ENCODE assay signal across 23 cellular contexts in genomic region chr22:40805239-40805638, GRCh38. TPM values are rescaled to one million over a fixed set of nuclear protein-coding genes. Genes with fewer than 3 reads are reported as not detected.
A peak's percentile ranks its signal among the peaks of the same experiment; 100 is the strongest.
DNase-seq lines count a peak whose midpoint lies in the region; ATAC-seq and TF ChIP-seq lines count a peak whose summit lies in the region.
"Had no signal": no experiment of that assay in that cellular context is flagged by ENCODE, and none has a peak within 500 bp of the region (broad histone marks: within the 10 kb centered on the region; RNA-seq: fewer than 3 reads in every experiment).

No MANE protein-coding gene starts in this region.

- H2BK120ac ChIP-seq in mesendoderm (ENCODE audit: low read depth, low read length): no peak overlapping the region

- peak overlapping the region; percentile 23 for H3K27ac Mint-ChIP-seq in central memory CD8-positive, alpha-beta T cell (ENCODE audit: low read depth)
- no peak overlapping the region for H3K27ac Mint-ChIP-seq in activated naive CD8-positive, alpha-beta T cell treated with anti-CD3 and anti-CD28 coated beads, Interleukin-2, amount 50 U/mL, for 24 hours
- H3K27ac Mint-ChIP-seq: CD4-positive, alpha-beta T cell had no signal

- H3K9me3 Mint-ChIP-seq in central memory CD8-positive, alpha-beta T cell: no peaks in the 10 kb centered on the region
- no peaks in the 10 kb centered on the region for H3K9me3 Mint-ChIP-seq in activated naive CD8-positive, alpha-beta T cell treated with anti-CD3 and anti-CD28 coated beads, Interleukin-2, amount 50 U/mL, for 24 hours
- H3K9me3 Mint-ChIP-seq: CD4-positive, alpha-beta T cell had no signal

- H3K27ac ChIP-seq in mesendoderm (ENCODE audit: low read depth, low read length) (no peak overlapping the region), smooth muscle cell (ENCODE audit: low read depth) (peak overlapping the region; percentile 32)
- H3K27ac ChIP-seq: BLaER1, SJSA1 had no signal

- ATAC-seq in central memory CD8-positive, alpha-beta T cell (replicated peaks; ENCODE audit: extremely low read depth, poor library complexity, severe bottlenecking): no peak
- ATAC-seq in activated naive CD8-positive, alpha-beta T cell treated with anti-CD3 and anti-CD28 coated beads, Interleukin-2, amount 50 U/mL, for 24 hours: no peak
- ATAC-seq in GM19328 (IDR thresholded peaks at IDR 0.05; ENCODE audit: unreplicated experiment) (no peak), sciatic nerve (no peak)
- ATAC-seq: Right ventricle myocardium inferior had no signal

- peak; percentile 50 for DNase-seq in ELF-1 (ENCODE audit: low read depth, low spot score)
- DNase-seq in central memory CD8-positive, alpha-beta T cell (ENCODE audit: low spot score in 2 of 2): no peak
- peak; percentile 65 for DNase-seq in mesendoderm
- no peak for DNase-seq in smooth muscle cell (lab: John Stamatoyannopoulos, UW; ENCODE audit: unreplicated experiment)
- no peak for DNase-seq in activated naive CD8-positive, alpha-beta T cell treated with anti-CD3 and anti-CD28 coated beads, Interleukin-2, amount 50 U/mL, for 24 hours
- no peak for DNase-seq in sciatic nerve (ENCODE audit: low spot score)
- DNase-seq: CD4-positive, alpha-beta T cell; COR-L47; DMS 273 treated with DMSO at 0.1 percent for 48 hours; DMS79 treated with DMSO at 0.1 percent for 48 hours; KG1; NCI-H1105; NCI-H2029 treated with DMSO at 0.1 percent for 48 hours; NCI-H345; NCI-H524; NCI-H774 had no signal

- H3K9ac ChIP-seq in mesendoderm (ENCODE audit: low read length) (no peak overlapping the region), smooth muscle cell (ENCODE audit: low read depth) (no peak overlapping the region)
- H3K9ac ChIP-seq: BLaER1 had no signal

- H2BK5ac ChIP-seq in mesendoderm (ENCODE audit: low read length): no peak overlapping the region

- no peak overlapping the region for H2AK5ac ChIP-seq in mesendoderm (ENCODE audit: low read length)

- H3K4me3 Mint-ChIP-seq in central memory CD8-positive, alpha-beta T cell: no peak overlapping the region
- no peak overlapping the region for H3K4me3 Mint-ChIP-seq in activated naive CD8-positive, alpha-beta T cell treated with anti-CD3 and anti-CD28 coated beads, Interleukin-2, amount 50 U/mL, for 24 hours
- H3K4me3 Mint-ChIP-seq: CD4-positive, alpha-beta T cell had no signal

- no peak overlapping the region for H3K56ac ChIP-seq in mesendoderm (ENCODE audit: low read length)

- no peaks in the 10 kb centered on the region for H3K9me3 ChIP-seq in smooth muscle cell (replicated peaks; ENCODE audit: low read depth)
- H3K9me3 ChIP-seq: BLaER1, SJSA1 had no signal

- no peak overlapping the region for H3K4me3 ChIP-seq in mesendoderm (ENCODE audit: low read length)
- H3K4me3 ChIP-seq in smooth muscle cell: no peak overlapping the region
- H3K4me3 ChIP-seq: BLaER1, SJSA1 had no signal

- H3K4me2 ChIP-seq in mesendoderm (ENCODE audit: low read length) (no peak overlapping the region), smooth muscle cell (peak overlapping the region; percentile 10)
- H3K4me2 ChIP-seq: BLaER1 had no signal

- H3K79me1 ChIP-seq in mesendoderm (ENCODE audit: low read length): peaks cover 6% of the 10 kb centered on the region

- H3K4ac ChIP-seq in mesendoderm (ENCODE audit: low read depth, low read length): no peak overlapping the region

- H4K5ac ChIP-seq in mesendoderm (ENCODE audit: low read length): no peak overlapping the region

- no peak overlapping the region for H3K18ac ChIP-seq in mesendoderm (ENCODE audit: low read length)

- peaks cover 9% of the 10 kb centered on the region for H3K79me2 ChIP-seq in mesendoderm (ENCODE audit: control insufficient read depth, insufficient read depth, low read length)
- H3K79me2 ChIP-seq in smooth muscle cell (ENCODE audit: low read depth): peaks cover 73% of the 10 kb centered on the region

- TF ChIP-seq CTCF in smooth muscle cell (IDR thresholded peaks at IDR 0.05; ENCODE audit: borderline replicate concordance, insufficient read depth, poor library complexity, severe bottlenecking): no peak

- H3K36me3 ChIP-seq in mesendoderm (ENCODE audit: control insufficient read depth, insufficient read depth, low read length) (no peaks in the 10 kb centered on the region), smooth muscle cell (ENCODE audit: low read depth) (no peaks in the 10 kb centered on the region)

- H3K36me3 Mint-ChIP-seq in central memory CD8-positive, alpha-beta T cell (ENCODE audit: insufficient read depth): peaks cover 3% of the 10 kb centered on the region
- H3K36me3 Mint-ChIP-seq in activated naive CD8-positive, alpha-beta T cell treated with anti-CD3 and anti-CD28 coated beads, Interleukin-2, amount 50 U/mL, for 24 hours (ENCODE audit: low read depth): peaks cover 4% of the 10 kb centered on the region

- no peak overlapping the region for H3K23ac ChIP-seq in mesendoderm (ENCODE audit: low read length)

- no peak overlapping the region for H2BK15ac ChIP-seq in mesendoderm (replicated peaks; ENCODE audit: low read depth)

- no peaks in the 10 kb centered on the region for H3F3A ChIP-seq in smooth muscle cell (ENCODE audit: low read depth)

- H3K4me1 ChIP-seq in mesendoderm (ENCODE audit: control insufficient read depth, low read depth, low read length) (no peaks in the 10 kb centered on the region), smooth muscle cell (ENCODE audit: low read depth) (no peaks in the 10 kb centered on the region)

- H3K4me1 Mint-ChIP-seq in central memory CD8-positive, alpha-beta T cell: peaks cover 7% of the 10 kb centered on the region
- peaks cover 2% of the 10 kb centered on the region for H3K4me1 Mint-ChIP-seq in activated naive CD8-positive, alpha-beta T cell treated with anti-CD3 and anti-CD28 coated beads, Interleukin-2, amount 50 U/mL, for 24 hours

- no peaks in the 10 kb centered on the region for H3K27me3 Mint-ChIP-seq in central memory CD8-positive, alpha-beta T cell
- H3K27me3 Mint-ChIP-seq in activated naive CD8-positive, alpha-beta T cell treated with anti-CD3 and anti-CD28 coated beads, Interleukin-2, amount 50 U/mL, for 24 hours: no peaks in the 10 kb centered on the region
- H3K27me3 Mint-ChIP-seq: CD4-positive, alpha-beta T cell had no signal

- H3K27me3 ChIP-seq in mesendoderm (ENCODE audit: insufficient read depth, low read length, poor library complexity) (no peaks in the 10 kb centered on the region), smooth muscle cell (ENCODE audit: low read depth) (no peaks in the 10 kb centered on the region)
- H3K27me3 ChIP-seq: BLaER1, SJSA1 had no signal

- intact Hi-C loops in sciatic nerve (cut with DNase I): no loop called here

- H4K8ac ChIP-seq in mesendoderm (ENCODE audit: low read depth, low read length): no peak overlapping the region

- peaks cover 10% of the 10 kb centered on the region for H4K20me1 ChIP-seq in smooth muscle cell (ENCODE audit: low read depth)

- WGBS in mesendoderm (ENCODE audit: extremely low coverage, insufficient coverage, low lambda C conversion rate): no CpG with 5 or more reads among the region's 4 CpGs
- WGBS in smooth muscle cell (ENCODE audit: low lambda C conversion rate): 69% methylated on average over 4 of the region's 4 CpGs

- no peak overlapping the region for H2AFZ ChIP-seq in smooth muscle cell (ENCODE audit: low read depth)

RNA-seq across cellular contexts. Expression of gene SLC25A17, which starts 13.9 kb away (rescaled TPM):
- 29.0 TPM for polyA plus RNA-seq in mesendoderm (2013, experiment 1 of 2)
- polyA plus RNA-seq in mesendoderm (2013, experiment 2 of 2): 28.7 TPM
- total RNA-seq in smooth muscle cell (28.9 and 29.1 TPM in 2 replicates), sciatic nerve (19.6 TPM)
- polyA plus RNA-seq in smooth muscle cell: 29.0 and 31.5 TPM in 2 replicates

RNA-seq across cellular contexts. Expression of gene ST13, which starts 51.2 kb away (rescaled TPM):
- polyA plus RNA-seq in mesendoderm (2013, experiment 1 of 2): 270 TPM
- polyA plus RNA-seq in mesendoderm (2013, experiment 2 of 2): 271 TPM
- 118 and 128 TPM in 2 replicates for total RNA-seq in smooth muscle cell
- 129 and 146 TPM in 2 replicates for polyA plus RNA-seq in smooth muscle cell
- 238 TPM for total RNA-seq in sciatic nerve

RNA-seq across cellular contexts. Expression of gene XPNPEP3, which starts 51.7 kb away (rescaled TPM):
- polyA plus RNA-seq in mesendoderm (2013, experiment 1 of 2): 10.1 TPM
- 10.6 TPM for polyA plus RNA-seq in mesendoderm (2013, experiment 2 of 2)
- 9.8 and 12.3 TPM in 2 replicates for total RNA-seq in smooth muscle cell
- 3.9 and 5.3 TPM in 2 replicates for polyA plus RNA-seq in smooth muscle cell
- total RNA-seq in sciatic nerve: 19.2 TPM

RNA-seq across cellular contexts. Expression of gene DNAJB7, which starts 56.7 kb away (rescaled TPM):
- polyA plus RNA-seq in mesendoderm (2013, experiment 1 of 2): not detected
- polyA plus RNA-seq in mesendoderm (2013, experiment 2 of 2): not detected
- total RNA-seq in smooth muscle cell: not detected in 2 replicates
- polyA plus RNA-seq in smooth muscle cell: 0.26 TPM in 1 of 2 replicates, not detected in the other
- total RNA-seq in sciatic nerve: not detected
- total RNA-seq: CD4-positive, alpha-beta T cell; G401; H4; OCI-LY7; Right ventricle myocardium inferior; SJSA1 had no signal

Comparison
In these comparisons a context has a peak if more than half of its experiments do, and no peak if none do; other contexts are left out.
1. DNase-seq: peak in ELF-1 (single experiment) and mesendoderm (single experiment); none in central memory CD8-positive, alpha-beta T cell (0 of 2), smooth muscle cell (single experiment), activated naive CD8-positive, alpha-beta T cell treated with anti-CD3 and anti-CD28 coated beads, Interleukin-2, amount 50 U/mL, for 24 hours (single experiment) and sciatic nerve (single experiment).